ENCODE assay signal across 24 cellular contexts in genomic region chr14:24084439-24084838, GRCh38. TPM values are rescaled to one million over a fixed set of nuclear protein-coding genes. Genes with fewer than 3 reads are reported as not detected.
DNase-seq lines count a peak whose midpoint lies in the region; ATAC-seq, FAIRE-seq and TF ChIP-seq lines count a peak whose summit lies in the region.
"Had no signal": no experiment of that assay in that cellular context is flagged by ENCODE, and none has a peak within 500 bp of the region (broad histone marks: within the 10 kb centered on the region; RNA-seq: fewer than 3 reads in every experiment).

No MANE protein-coding gene starts in this region.

- intact Hi-C loops in lower lobe of right lung (cut with DNase I): no loop called here

- no peak overlapping the region for H3K4me3 ChIP-seq in lower lobe of right lung
- H3K4me3 ChIP-seq: A549, GM12878 had no signal

- FAIRE-seq in D721Med (lab: Jason Lieb, UNC): peak; percentile 29
- FAIRE-seq: A549, GM12878, HTR-8/SVneo had no signal

- H3K27ac ChIP-seq in lower lobe of right lung: no peak overlapping the region
- H3K27ac ChIP-seq: A549 had no signal

- no peaks in the 10 kb centered on the region for H3K36me3 Mint-ChIP-seq in activated T-helper 17 cell treated with anti-CD3 and anti-CD28 coated beads, Interleukin-2, amount 50 U/mL, for 72 hours (ENCODE audit: low read depth)
- no peaks in the 10 kb centered on the region for H3K36me3 Mint-ChIP-seq in type B pancreatic cell

- H3K27ac Mint-ChIP-seq in activated T-helper 17 cell treated with anti-CD3 and anti-CD28 coated beads, Interleukin-2, amount 50 U/mL, for 72 hours: peak overlapping the region; percentile 60
- H3K27ac Mint-ChIP-seq in type B pancreatic cell: no peak overlapping the region
- H3K27ac Mint-ChIP-seq: B cell had no signal

- no peak for TF ChIP-seq CTCF in D721Med (IDR thresholded peaks at IDR 0.05; ENCODE audit: insufficient read depth, missing control alignments)
- no peak for TF ChIP-seq CTCF in lower lobe of right lung (IDR thresholded peaks at IDR 0.05)
- no peak for TF ChIP-seq CTCF in type B pancreatic cell (conservative IDR thresholded peaks at IDR 0.05)
- TF ChIP-seq CTCF in GM10248 (IDR thresholded peaks at IDR 0.05; ENCODE audit: control extremely low read depth, extremely low read depth, low read depth, missing control alignments): no peak

- CTCF ChIA-PET in GM10248 (lab: Yijun Ruan, JAX): interaction anchor here (8.5 kb wide), 1 partner anchor 25 kb away, joined by 100 read pairs; no protein-coding TSS in a partner anchor

- H3K4me3 Mint-ChIP-seq in activated T-helper 17 cell treated with anti-CD3 and anti-CD28 coated beads, Interleukin-2, amount 50 U/mL, for 72 hours: no peak overlapping the region
- no peak overlapping the region for H3K4me3 Mint-ChIP-seq in type B pancreatic cell
- H3K4me3 Mint-ChIP-seq: B cell, CD14-positive monocyte had no signal

- H3K4me1 Mint-ChIP-seq in activated T-helper 17 cell treated with anti-CD3 and anti-CD28 coated beads, Interleukin-2, amount 50 U/mL, for 72 hours: peaks cover 4% of the 10 kb centered on the region
- H3K4me1 Mint-ChIP-seq in type B pancreatic cell (ENCODE audit: unreplicated experiment): peaks cover 22% of the 10 kb centered on the region

- H3K9me3 ChIP-seq in lower lobe of right lung: no peaks in the 10 kb centered on the region
- H3K9me3 ChIP-seq: A549 had no signal

- DNase-seq in D721Med (ENCODE audit: insufficient read length, low spot score): no peak
- DNase-seq in lower lobe of right lung: peak; percentile 4
- no peak for DNase-seq in type B pancreatic cell (ENCODE audit: extremely low spot score, unreplicated experiment)
- DNase-seq in NCI-H526 treated with DMSO at 0.1 percent for 48 hours (lab: John Stamatoyannopoulos, UW): no peak
- no peak for DNase-seq in GM10248 (ENCODE audit: extremely low spot score)
- DNase-seq: DMS79, IMR-90, Karpas-422, NCI-H1417, NCI-H1694 treated with DMSO at 0.1 percent for 48 hours, NCI-H2081 treated with DMSO at 0.1 percent for 48 hours, NCI-H2171 treated with DMSO at 0.1 percent for 48 hours, NCI-H446, NCI-H526, Right ventricle myocardium superior had no signal

- peaks cover 23% of the 10 kb centered on the region for H3K27me3 ChIP-seq in lower lobe of right lung (ENCODE audit: low read depth)

- no peaks in the 10 kb centered on the region for H3K9me3 Mint-ChIP-seq in activated T-helper 17 cell treated with anti-CD3 and anti-CD28 coated beads, Interleukin-2, amount 50 U/mL, for 72 hours
- no peaks in the 10 kb centered on the region for H3K9me3 Mint-ChIP-seq in type B pancreatic cell

- H3K36me3 ChIP-seq in lower lobe of right lung: no peaks in the 10 kb centered on the region

- POLR2A ChIA-PET in GM10248 (lab: Yijun Ruan, JAX): no interaction called here

- H3K27me3 Mint-ChIP-seq in activated T-helper 17 cell treated with anti-CD3 and anti-CD28 coated beads, Interleukin-2, amount 50 U/mL, for 72 hours: no peaks in the 10 kb centered on the region
- peaks cover 44% of the 10 kb centered on the region for H3K27me3 Mint-ChIP-seq in type B pancreatic cell
- H3K27me3 Mint-ChIP-seq: B cell had no signal

- ATAC-seq in activated T-helper 17 cell treated with anti-CD3 and anti-CD28 coated beads, Interleukin-2, amount 50 U/mL, for 72 hours (replicated peaks): no peak
- no peak for ATAC-seq in lower lobe of right lung
- ATAC-seq: A549, GM12878 had no signal

- H3K4me1 ChIP-seq in lower lobe of right lung: peaks cover 14% of the 10 kb centered on the region

RNA-seq across cellular contexts. Expression of gene PCK2, which starts 9.7 kb away (rescaled TPM):
- 10 to 100 TPM; 31.4 to 57.6 TPM for total RNA-seq in activated T-helper 17 cell treated with anti-CD3 and anti-CD28 coated beads, Interleukin-2, amount 50 U/mL, for 72 hours
- total RNA-seq in lower lobe of right lung (42.8 TPM), type B pancreatic cell (ENCODE audit: low replicate concordance) (35.0 and 40.9 TPM in 2 replicates)

RNA-seq across cellular contexts. Expression of gene CPNE6, which starts 13.1 kb away (rescaled TPM):
- total RNA-seq in activated T-helper 17 cell treated with anti-CD3 and anti-CD28 coated beads, Interleukin-2, amount 50 U/mL, for 72 hours: not detected
- total RNA-seq in lower lobe of right lung: not detected
- total RNA-seq in type B pancreatic cell (ENCODE audit: low replicate concordance): not detected in 2 replicates
- total RNA-seq: B cell, H4, IMR-90, M059J, Right ventricle myocardium superior, SK-MEL-5 had no signal

RNA-seq across cellular contexts. Expression of gene DCAF11, which starts 30.1 kb away (rescaled TPM):
- total RNA-seq in activated T-helper 17 cell treated with anti-CD3 and anti-CD28 coated beads, Interleukin-2, amount 50 U/mL, for 72 hours: 10 to 100 TPM; 72.4 to 94.8 TPM
- total RNA-seq in lower lobe of right lung (64.9 TPM), type B pancreatic cell (ENCODE audit: low replicate concordance) (65.0 and 78.3 TPM in 2 replicates)

RNA-seq across cellular contexts. Expression of gene NRL, which starts 30.3 kb away (rescaled TPM):
- 1 to 10 TPM; 1.7 to 2.5 TPM for total RNA-seq in activated T-helper 17 cell treated with anti-CD3 and anti-CD28 coated beads, Interleukin-2, amount 50 U/mL, for 72 hours
- total RNA-seq in lower lobe of right lung (2.0 TPM), type B pancreatic cell (ENCODE audit: low replicate concordance) (1.3 and 1.8 TPM in 2 replicates)

RNA-seq across cellular contexts. Expression of gene CARMIL3, which starts 32.6 kb away (rescaled TPM):
- total RNA-seq in activated T-helper 17 cell treated with anti-CD3 and anti-CD28 coated beads, Interleukin-2, amount 50 U/mL, for 72 hours: 1 to 10 TPM; 2.1 to 4.2 TPM
- 0.95 TPM for total RNA-seq in lower lobe of right lung
- total RNA-seq in type B pancreatic cell (ENCODE audit: low replicate concordance): 2.5 and 2.8 TPM in 2 replicates
- total RNA-seq: M059J had no signal
